Comparison of ENCODE assay signal across 8 cellular contexts in the genomic region with DNA sequence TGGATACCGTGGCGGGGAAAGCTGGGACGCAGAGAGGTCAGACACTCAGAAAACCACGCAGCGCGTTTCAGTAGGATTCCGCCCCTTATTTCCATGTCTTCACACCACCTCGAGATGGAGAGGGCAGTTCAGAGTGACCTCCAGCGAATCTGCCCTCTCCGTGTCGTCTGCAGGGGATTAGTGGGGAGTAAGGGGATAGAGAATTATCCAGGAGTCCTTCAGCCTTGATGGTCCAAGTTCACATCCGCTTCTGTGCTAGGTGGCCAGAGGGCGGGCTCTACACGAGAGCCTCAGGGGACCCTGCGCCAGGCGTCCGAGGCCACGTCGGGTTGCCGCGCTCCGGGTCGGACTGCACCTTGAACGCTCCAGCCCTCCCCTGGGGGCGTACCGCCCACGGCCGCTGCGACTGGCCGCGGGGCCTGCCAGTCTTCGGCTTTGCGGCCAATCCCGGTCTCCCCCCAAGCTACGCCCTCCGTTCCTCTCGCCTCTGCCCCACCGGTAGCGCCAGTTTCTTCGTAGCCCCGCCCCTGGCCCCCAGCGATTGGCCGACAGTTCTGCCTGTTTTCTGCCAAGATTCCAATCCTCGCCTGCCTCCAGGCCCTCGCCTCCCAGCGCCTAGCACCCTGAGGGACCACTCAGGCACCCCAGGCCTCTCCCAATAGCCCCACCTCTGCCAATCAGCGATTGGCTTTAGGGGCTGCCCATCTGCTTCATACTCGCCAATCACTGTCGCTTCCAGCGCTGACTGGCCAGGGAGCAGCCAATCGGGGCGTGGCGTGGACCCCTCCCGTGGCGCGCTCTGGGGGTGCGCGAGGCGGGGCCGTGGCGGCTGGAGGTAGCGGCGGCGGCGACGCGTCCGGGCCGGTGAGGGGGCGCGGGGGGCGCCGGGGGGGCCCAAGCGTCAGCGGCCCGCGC. TPM values are rescaled to one million over a fixed set of nuclear protein-coding genes. Genes with fewer than 3 reads are reported as not detected.
DNase-seq lines count a peak whose midpoint lies in the region; ATAC-seq and TF ChIP-seq lines count a peak whose summit lies in the region.

TSS of gene SLC25A42 (plus strand) at position 812 of the 915 bp plus-strand sequence. CDS start 32,131 bp downstream, outside the sequence.

- intact Hi-C loops in esophagus squamous epithelium (cut with DNase I) = no loop called here

- DNase-seq in DMS79 (lab: John Stamatoyannopoulos, UW) (peak; percentile 99), Karpas-422 (peak; percentile 100), RKO (ENCODE audit: low spot score) (peak; percentile 99), activated T-helper 1 cell treated with Interleukin-2 at 50 U/mL for 16 hours (ENCODE audit: low read depth) (peak; percentile 99), esophagus squamous epithelium (lab: John Stamatoyannopoulos, UW) (peak; percentile 91), myocyte (ENCODE audit: low read depth) (peak; percentile 100)
- DNase-seq in stimulated activated CD8-positive, alpha-beta memory T cell treated with anti-CD3 and anti-CD28 coated beads, Interleukin-7, amount 100 ng/mL, for 48 hours (ENCODE audit: extremely low read depth in 1 of 2, low read depth in 1 of 2) = peak; percentile 98 to 99

- no peaks in the 10 kb centered on the region for H3K9me3 ChIP-seq in Karpas-422 (ENCODE audit: low read length)
- H3K9me3 ChIP-seq in esophagus squamous epithelium = no peaks in the 10 kb centered on the region

- ATAC-seq in GM21825 (IDR thresholded peaks at IDR 0.05; ENCODE audit: unreplicated experiment) = peak; percentile 90

- H3K36me3 ChIP-seq in Karpas-422 (ENCODE audit: insufficient read depth, low read length) (no peaks in the 10 kb centered on the region), esophagus squamous epithelium (peaks cover 0 to 15% (median 0%) of the 10 kb centered on the region in 3 donors)

- no peaks in the 10 kb centered on the region for H3K79me2 ChIP-seq in Karpas-422 (ENCODE audit: low read length)

- WGBS in esophagus squamous epithelium, 2 donors = 16 to 18% methylated on average over 20 to 25 of the region's 77 CpGs

- H3K4me1 ChIP-seq in Karpas-422 (ENCODE audit: low read length) (peaks cover 42% of the 10 kb centered on the region), esophagus squamous epithelium (peaks cover 16 to 57% (median 16%) of the 10 kb centered on the region in 3 donors)

- peak in 1 of 4 donors; percentile 55 for TF ChIP-seq POLR2A in esophagus squamous epithelium (IDR thresholded peaks at IDR 0.05)

- H3K27me3 ChIP-seq in Karpas-422 (ENCODE audit: low read length) = no peaks in the 10 kb centered on the region
- H3K27me3 ChIP-seq in esophagus squamous epithelium = no peaks in the 10 kb centered on the region

- peak within 1 kb of the TSS; percentile 78 for H3K4me2 ChIP-seq in Karpas-422 (ENCODE audit: low read depth, low read length, poor library complexity, severe bottlenecking)

- no peaks in the 10 kb centered on the region for H4K20me1 ChIP-seq in Karpas-422 (ENCODE audit: insufficient read depth, low read depth, low read length)

- H3K4me3 ChIP-seq in Karpas-422 (ENCODE audit: low read length) = peak within 1 kb of the TSS; percentile 66
- peak within 1 kb of the TSS; percentile 59 to 93 (median 76) for H3K4me3 ChIP-seq in esophagus squamous epithelium

- H2AFZ ChIP-seq in Karpas-422 (ENCODE audit: low read length) = no peak within 1 kb of the TSS

- H3K9ac ChIP-seq in Karpas-422 (ENCODE audit: low read length) = peak within 1 kb of the TSS; percentile 70

- H3K9me2 ChIP-seq in Karpas-422 (replicated peaks; ENCODE audit: insufficient read depth, low read length) = no peaks in the 10 kb centered on the region

- H3K27ac ChIP-seq in Karpas-422 (ENCODE audit: low read length) (no peak within 1 kb of the TSS), esophagus squamous epithelium (peak within 1 kb of the TSS; percentile 55 to 94 (median 82))

- no peak for TF ChIP-seq CTCF in esophagus squamous epithelium (IDR thresholded peaks at IDR 0.05)

RNA-seq across cellular contexts. Expression of gene SLC25A42, which starts in this region (rescaled TPM):
- total RNA-seq in Karpas-422 (2014; rRNA removed; shearing (Covaris generic); ENCODE audit: low replicate concordance) = 4.5 and 6.2 TPM in 2 replicates
- total RNA-seq in esophagus squamous epithelium = 1 to 10 TPM; 1.7 to 3.8 (median 3.3) TPM
- 24.6 and 28.1 TPM in 2 replicates for total RNA-seq in myocyte
- 11.5 TPM for polyA plus RNA-seq in myocyte (2012)
